In the genomic region with DNA sequence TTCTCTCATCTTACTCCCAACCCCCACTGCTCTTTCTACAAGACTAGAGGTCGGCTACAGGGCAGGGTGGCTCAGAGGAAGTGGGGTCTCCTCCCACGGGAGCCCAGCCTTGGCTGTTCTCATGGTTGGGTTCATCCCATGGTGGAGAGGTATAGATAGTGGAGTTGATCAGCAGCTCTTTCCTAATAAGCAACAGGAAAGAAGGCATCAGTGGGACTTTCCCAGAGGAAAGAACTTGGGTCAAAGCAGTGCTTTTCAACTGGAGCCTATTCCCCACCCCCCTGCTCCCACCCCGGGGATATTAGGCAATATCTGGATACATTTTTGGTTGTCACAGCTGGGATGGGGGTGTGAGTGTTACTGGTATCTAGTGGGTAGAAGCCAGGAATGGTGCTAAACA, we compare ENCODE assay signal across 31 cellular contexts.
DNase-seq lines count a peak whose midpoint lies in the region; ATAC-seq and TF ChIP-seq lines count a peak whose summit lies in the region.
"Had no signal": no experiment of that assay in that cellular context is flagged by ENCODE, and none has a peak within 500 bp of the region (broad histone marks: within the 10 kb centered on the region; RNA-seq: fewer than 3 reads in every experiment).

No MANE protein-coding gene starts in this region.

- WGBS in hepatocyte (ENCODE audit: low lambda C conversion rate, missing lambda C conversion rate) = 62% methylated on average over 3 of the region's 3 CpGs

- TF ChIP-seq POLR2A in NB4 (IDR thresholded peaks at IDR 0.05; ENCODE audit: extremely low read depth, insufficient read length) = no peak

- H3K4me3 ChIP-seq in AG09309 (ENCODE audit: control insufficient read depth, low read depth, low read length) = no peak overlapping the region
- no peak overlapping the region for H3K4me3 ChIP-seq in NB4 (ENCODE audit: low read depth, low read length)
- no peak overlapping the region for H3K4me3 ChIP-seq in hepatocyte
- H3K4me3 ChIP-seq: heart left ventricle, Peyer's patch, skin epidermis, testis had no signal

- H2AFZ ChIP-seq in hepatocyte = no peak overlapping the region

- H3K36me3 Mint-ChIP-seq in neural crest cell (ENCODE audit: low read depth) = peaks cover 4% of the 10 kb centered on the region

- no peak for ATAC-seq in HG02759 (IDR thresholded peaks at IDR 0.05; ENCODE audit: unreplicated experiment)
- ATAC-seq: activated T-helper 17 cell treated with anti-CD3 and anti-CD28 coated beads, Interleukin-2, amount 50 U/mL, for 72 hours; heart left ventricle; naive thymus-derived CD8-positive, alpha-beta T cell; stimulated activated naive CD8-positive, alpha-beta T cell treated with anti-CD3 and anti-CD28 coated beads, Interleukin-15, Interleukin-2, amounts not matched to agents 100 U/mL and 50 U/mL, for 24 hours had no signal

- H4K20me1 ChIP-seq in hepatocyte (ENCODE audit: insufficient read depth, poor library complexity, severe bottlenecking) = no peaks in the 10 kb centered on the region

- H3K27ac Mint-ChIP-seq in neural crest cell (ENCODE audit: unreplicated experiment) = peak overlapping the region; percentile 76
- H3K27ac Mint-ChIP-seq: activated T-helper 17 cell treated with anti-CD3 and anti-CD28 coated beads, Interleukin-2, amount 50 U/mL, for 72 hours had no signal

- no peaks in the 10 kb centered on the region for H3K79me2 ChIP-seq in hepatocyte

- TF ChIP-seq CTCF in AG09309 (IDR thresholded peaks at IDR 0.05; ENCODE audit: control insufficient read depth, insufficient read depth, low read depth, low read length, missing control alignments) (no peak), NB4 (IDR thresholded peaks at IDR 0.05; ENCODE audit: low read depth, low read length) (no peak), neural crest cell (conservative IDR thresholded peaks at IDR 0.05) (no peak), hepatocyte (IDR thresholded peaks at IDR 0.05; ENCODE audit: poor library complexity) (no peak)

- no peaks in the 10 kb centered on the region for H3K9me2 ChIP-seq in hepatocyte (replicated peaks; ENCODE audit: insufficient read depth)

- no peak overlapping the region for H3K27ac ChIP-seq in hepatocyte
- H3K27ac ChIP-seq: heart left ventricle, Peyer's patch, skin epidermis, testis, WERI-Rb-1 had no signal

- no peaks in the 10 kb centered on the region for H3K9me3 ChIP-seq in hepatocyte (ENCODE audit: low read depth)
- H3K9me3 ChIP-seq: heart left ventricle, Peyer's patch, testis had no signal

- H3K9me3 Mint-ChIP-seq in neural crest cell = peaks cover 5% of the 10 kb centered on the region

- no peaks in the 10 kb centered on the region for H3K27me3 ChIP-seq in hepatocyte
- H3K27me3 ChIP-seq: heart left ventricle, Peyer's patch, testis had no signal

- H3K4me1 ChIP-seq in hepatocyte (ENCODE audit: insufficient read depth) = no peaks in the 10 kb centered on the region
- H3K4me1 ChIP-seq: Peyer's patch had no signal

- no peaks in the 10 kb centered on the region for H3K36me3 ChIP-seq in hepatocyte (replicated peaks; ENCODE audit: insufficient read depth, low read depth)
- H3K36me3 ChIP-seq: heart left ventricle, Peyer's patch, WERI-Rb-1 had no signal

- peaks cover 3% of the 10 kb centered on the region for H3K27me3 Mint-ChIP-seq in neural crest cell (ENCODE audit: low read depth)

- H3K4me2 ChIP-seq in hepatocyte = no peak overlapping the region

- H3K4me1 Mint-ChIP-seq in neural crest cell = no peaks in the 10 kb centered on the region

- DNase-seq in AG09309 (ENCODE audit: low read depth) (peak; percentile 14), NB4 (ENCODE audit: low read depth) (peak; percentile 32), fibroblast of gingiva (ENCODE audit: low read depth) (peak; percentile 47), neural crest cell (ENCODE audit: low read depth, low spot score) (no peak), hepatocyte (ENCODE audit: low spot score) (no peak), nucleus accumbens (lab: John Stamatoyannopoulos, UW) (no peak), NCI-H2107 treated with DMSO at 0.1 percent for 48 hours (lab: John Stamatoyannopoulos, UW; ENCODE audit: unreplicated experiment) (no peak)
- DNase-seq: activated CD4-positive, alpha-beta T cell treated with anti-CD3 and anti-CD28 coated beads for 4 hours; activated naive CD4-positive, alpha-beta T cell treated with anti-CD3 and anti-CD28 coated beads, Interleukin-2, amount 50 U/mL, for 16 hours; amniotic stem cell; COR-L47; foreskin melanocyte; GDM1; H9; heart left ventricle; midbrain; naive thymus-derived CD8-positive, alpha-beta T cell; NCI-H146; NCI-H2107; NCI-H446 treated with DMSO at 0.1 percent for 48 hours; NCI-H774; occipital lobe; Peyer's patch; stimulated activated naive CD8-positive, alpha-beta T cell treated with anti-CD3 and anti-CD28 coated beads, Interleukin-15, Interleukin-2, amounts not matched to agents 100 U/mL and 50 U/mL, for 24 hours; SW 1271; T-helper 9 cell; testis; WERI-Rb-1 had no signal

- H3K4me3 Mint-ChIP-seq in neural crest cell = no peak overlapping the region
- H3K4me3 Mint-ChIP-seq: activated T-helper 17 cell treated with anti-CD3 and anti-CD28 coated beads, Interleukin-2, amount 50 U/mL, for 72 hours; H9 had no signal

Comparison
In these comparisons a context has a peak if more than half of its experiments do, and no peak if none do; other contexts are left out.
1. DNase-seq: peak in AG09309 (single experiment), NB4 (single experiment) and fibroblast of gingiva (single experiment); none in neural crest cell (single experiment), hepatocyte (single experiment), nucleus accumbens (0 of 56) and NCI-H2107 treated with DMSO at 0.1 percent for 48 hours (single experiment).